ENCODE assay signal across 1 cellular context in genomic region chr3:183265157-183265642, GRCh38.
TF ChIP-seq lines count a peak whose summit lies in the region.

No MANE protein-coding gene starts in this region.

TF ChIP-seq in IMR-90, 13 proteins besides CTCF, POLR2A, EP300 and RAD21 (continued from another document):
- TF ChIP-seq RCOR1 (IDR thresholded peaks at IDR 0.05; ENCODE audit: insufficient replicate concordance, low read length) = no peak
- TF ChIP-seq NFE2L2 (IDR thresholded peaks at IDR 0.05; ENCODE audit: low read depth, low read length) = no peak
- no peak for TF ChIP-seq CHD1 (IDR thresholded peaks at IDR 0.05; ENCODE audit: low read depth, low read length)
- no peak for TF ChIP-seq ELK1 (IDR thresholded peaks at IDR 0.05; ENCODE audit: borderline replicate concordance, low read depth, low read length)
- TF ChIP-seq MAZ (IDR thresholded peaks at IDR 0.05; ENCODE audit: borderline replicate concordance, low read depth, low read length) = no peak
- no peak for TF ChIP-seq SMC3 (IDR thresholded peaks at IDR 0.05; ENCODE audit: low read depth, low read length)
- TF ChIP-seq CEBPB (IDR thresholded peaks at IDR 0.05; ENCODE audit: low read depth, low read length) = no peak
- no peak for TF ChIP-seq BHLHE40 (IDR thresholded peaks at IDR 0.05; ENCODE audit: low read depth, low read length)
